1 cellular context compared by ENCODE assay signal in the genomic region with DNA sequence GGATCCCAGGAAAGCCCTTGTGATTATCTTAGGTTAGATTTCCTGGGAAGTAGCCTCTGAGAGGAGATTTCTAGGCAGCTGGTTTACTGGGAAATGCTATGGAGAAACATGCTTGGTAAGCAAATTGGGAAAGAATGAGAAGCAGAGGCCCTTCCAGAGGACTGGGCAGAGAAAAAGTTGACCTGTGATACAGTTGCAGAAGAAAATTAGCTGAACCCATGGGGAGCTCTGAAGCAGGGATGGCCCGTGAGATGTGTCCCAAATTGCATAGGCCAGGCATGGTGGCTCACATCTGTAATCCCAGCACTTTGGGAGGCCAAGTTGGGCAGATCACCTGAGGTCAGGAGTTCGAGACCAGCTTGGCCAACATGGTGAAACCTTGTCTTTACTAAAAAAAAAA. TPM values are rescaled to one million over a fixed set of nuclear protein-coding genes. Genes with fewer than 3 reads are reported as not detected.
"Had no signal": no experiment of that assay in that cellular context is flagged by ENCODE, and none has a peak within 500 bp of the region (broad histone marks: within the 10 kb centered on the region; RNA-seq: fewer than 3 reads in every experiment).

No MANE protein-coding gene starts in this region.

RNA-seq across cellular contexts. Expression of gene PCSK5, which starts 21.9 kb away (rescaled TPM):
- total RNA-seq: K562 had no signal
- polyA plus RNA-seq: K562 had no signal
